1 cellular context compared by ENCODE assay signal in the genomic region with DNA sequence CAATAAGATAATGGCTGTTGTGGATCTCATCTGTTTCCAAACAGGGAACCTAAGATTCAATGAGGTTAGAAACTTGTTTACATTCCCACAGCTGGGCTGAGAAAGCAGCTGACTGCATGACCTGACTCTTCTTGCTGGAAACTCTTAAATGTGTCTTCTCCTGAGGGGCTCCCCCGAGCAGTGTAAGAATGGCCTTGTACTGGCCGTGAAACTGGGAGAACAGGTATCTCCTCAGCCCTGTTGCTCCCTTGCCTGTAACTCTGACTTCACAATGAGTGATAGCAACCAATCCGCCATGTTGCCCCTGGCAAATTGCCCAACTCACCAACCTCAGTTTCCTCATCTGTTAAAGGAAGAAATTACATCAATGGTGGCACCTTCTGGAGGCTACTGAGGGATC.
A peak's percentile ranks its signal among the peaks of the same experiment; 100 is the strongest.
TF ChIP-seq lines count a peak whose summit lies in the region.

No MANE protein-coding gene starts in this region.

TF ChIP-seq in K562, 482 proteins besides CTCF, POLR2A, EP300 and RAD21:
- TF ChIP-seq NFIC (IDR thresholded peaks at IDR 0.05) = peak; percentile 40; the same call in 1 of the 2 replicates
- TF ChIP-seq C11orf30 (IDR thresholded peaks at IDR 0.05; ENCODE audit: low read depth) = no peak
